ENCODE assay signal across 21 cellular contexts in the genomic region with DNA sequence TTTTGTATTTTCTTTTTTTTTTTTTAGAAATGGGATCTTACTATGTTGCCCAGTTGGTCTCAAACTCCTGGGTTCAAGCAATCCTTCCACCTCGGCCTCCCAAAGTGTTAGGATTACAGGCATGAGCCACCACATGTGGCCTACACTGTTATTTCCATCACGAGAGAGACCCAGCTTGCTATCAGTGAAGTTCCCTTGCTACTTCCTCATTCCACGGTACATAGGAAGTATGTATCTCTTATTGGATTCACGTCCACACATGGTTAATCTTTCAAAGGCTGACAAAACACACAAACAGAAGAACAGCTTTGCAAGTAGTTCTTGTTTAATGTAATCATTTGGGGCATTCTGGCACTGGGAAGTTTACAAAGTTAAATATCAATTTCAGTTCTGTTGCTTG. TPM values are rescaled to one million over a fixed set of nuclear protein-coding genes. Genes with fewer than 3 reads are reported as not detected.
DNase-seq lines count a peak whose midpoint lies in the region; TF ChIP-seq lines count a peak whose summit lies in the region.
"Had no signal": no experiment of that assay in that cellular context is flagged by ENCODE, and none has a peak within 500 bp of the region (broad histone marks: within the 10 kb centered on the region; RNA-seq: fewer than 3 reads in every experiment).

No MANE protein-coding gene starts in this region.

- peak overlapping the region; percentile 87 for H3K27ac Mint-ChIP-seq in endothelial cell (ENCODE audit: unreplicated experiment)
- peak overlapping the region; percentile 26 for H3K27ac Mint-ChIP-seq in type B pancreatic cell
- H3K27ac Mint-ChIP-seq: activated CD4-positive, alpha-beta T cell treated with anti-CD3 and anti-CD28 coated beads, Interleukin-2, amount 10 ng/mL, durations not matched to agents 24 days and 14 days; brain had no signal

- H3K36me3 Mint-ChIP-seq in endothelial cell (ENCODE audit: low read depth, unreplicated experiment): no peaks in the 10 kb centered on the region
- no peaks in the 10 kb centered on the region for H3K36me3 Mint-ChIP-seq in type B pancreatic cell
- H3K36me3 Mint-ChIP-seq: brain had no signal

- H3K4me3 ChIP-seq in SJCRH30: no peak overlapping the region
- H3K4me3 ChIP-seq: coronary artery, hepatocyte, lung, sigmoid colon had no signal

- no peaks in the 10 kb centered on the region for H3K27me3 Mint-ChIP-seq in endothelial cell (ENCODE audit: unreplicated experiment)
- H3K27me3 Mint-ChIP-seq in type B pancreatic cell: peaks cover 24% of the 10 kb centered on the region

- H3K36me3 ChIP-seq in SJCRH30: no peaks in the 10 kb centered on the region
- H3K36me3 ChIP-seq: sigmoid colon had no signal

- no peaks in the 10 kb centered on the region for H3K27me3 ChIP-seq in SJCRH30
- H3K27me3 ChIP-seq: sigmoid colon had no signal

- DNase-seq in KBM-7: peak; percentile 65
- DNase-seq in OCI-M1 (lab: John Stamatoyannopoulos, UW): peak; percentile 77
- DNase-seq in endothelial cell (ENCODE audit: low spot score): no peak
- no peak for DNase-seq in type B pancreatic cell (ENCODE audit: extremely low spot score, unreplicated experiment)
- DNase-seq in RKO (ENCODE audit: low spot score): no peak
- no peak for DNase-seq in NCI-H2227 treated with DMSO at 0.1 percent for 48 hours (lab: John Stamatoyannopoulos, UW)
- no peak for DNase-seq in SJCRH30
- DNase-seq: activated CD4-positive, alpha-beta T cell treated with anti-CD3 and anti-CD28 coated beads, Interleukin-2, amount 10 ng/mL, durations not matched to agents 24 days and 14 days; DND-41; NCI-H1105; NCI-H526; PC-3; sigmoid colon; stimulated activated naive CD8-positive, alpha-beta T cell treated with anti-CD3 and anti-CD28 coated beads, Interleukin-15, Interleukin-2, amounts not matched to agents 100 U/mL and 50 U/mL, for 24 hours; trophoblast cell had no signal

- TF ChIP-seq CTCF in endothelial cell (IDR thresholded peaks at IDR 0.05; ENCODE audit: unreplicated experiment) (no peak), type B pancreatic cell (conservative IDR thresholded peaks at IDR 0.05) (no peak)

- no peak overlapping the region for H3K27ac ChIP-seq in SJCRH30
- H3K27ac ChIP-seq: coronary artery had no signal

- no peaks in the 10 kb centered on the region for H3K4me1 ChIP-seq in SJCRH30

- no peaks in the 10 kb centered on the region for H3K9me3 ChIP-seq in SJCRH30 (replicated peaks)
- H3K9me3 ChIP-seq: sigmoid colon had no signal

- H3K9me3 Mint-ChIP-seq in endothelial cell (ENCODE audit: unreplicated experiment): no peaks in the 10 kb centered on the region
- no peaks in the 10 kb centered on the region for H3K9me3 Mint-ChIP-seq in type B pancreatic cell
- H3K9me3 Mint-ChIP-seq: activated CD4-positive, alpha-beta T cell treated with anti-CD3 and anti-CD28 coated beads, Interleukin-2, amount 10 ng/mL, durations not matched to agents 24 days and 14 days; brain had no signal

- H3K4me1 Mint-ChIP-seq in endothelial cell (ENCODE audit: unreplicated experiment): peaks cover 7% of the 10 kb centered on the region
- peaks cover 6% of the 10 kb centered on the region for H3K4me1 Mint-ChIP-seq in type B pancreatic cell (ENCODE audit: unreplicated experiment)

- in situ Hi-C loops in KBM-7 (cut with MboI; ENCODE audit: low pct_unique_long_range_greater_than_20kb, low sequenced_read_pairs): no loop called here

- H3K4me3 Mint-ChIP-seq in endothelial cell (ENCODE audit: unreplicated experiment): no peak overlapping the region
- H3K4me3 Mint-ChIP-seq in type B pancreatic cell: no peak overlapping the region
- H3K4me3 Mint-ChIP-seq: activated CD4-positive, alpha-beta T cell treated with anti-CD3 and anti-CD28 coated beads, Interleukin-2, amount 10 ng/mL, durations not matched to agents 24 days and 14 days; brain had no signal

RNA-seq across cellular contexts. Expression of gene DCLRE1A, which starts 50.9 kb away (rescaled TPM):
- total RNA-seq in endothelial cell (ENCODE audit: unreplicated experiment) (7.5 TPM), type B pancreatic cell (ENCODE audit: low replicate concordance) (7.3 and 9.2 TPM in 2 replicates)
- total RNA-seq in SJCRH30 (2014; rRNA removed; shearing (Covaris generic)): 16.7 and 19.7 TPM in 2 replicates

RNA-seq across cellular contexts. Expression of gene NHLRC2, which starts 51.5 kb away (rescaled TPM):
- total RNA-seq in endothelial cell (ENCODE audit: unreplicated experiment) (22.5 TPM), type B pancreatic cell (ENCODE audit: low replicate concordance) (25.4 and 42.2 TPM in 2 replicates)
- total RNA-seq in SJCRH30 (2014; rRNA removed; shearing (Covaris generic)): 22.1 and 28.6 TPM in 2 replicates

RNA-seq across cellular contexts. Expression of gene PLEKHS1, which starts 51.5 kb away (rescaled TPM):
- total RNA-seq in endothelial cell (ENCODE audit: unreplicated experiment) (not detected), type B pancreatic cell (ENCODE audit: low replicate concordance) (0.12 and 0.45 TPM in 2 replicates)
- total RNA-seq in SJCRH30 (2014; rRNA removed; shearing (Covaris generic)): 6.1 and 7.3 TPM in 2 replicates
- total RNA-seq: activated CD4-positive, alpha-beta T cell treated with anti-CD3 and anti-CD28 coated beads, Interleukin-2, amount 10 ng/mL, durations not matched to agents 24 days and 14 days; omental fat pad; PC-3; sigmoid colon; SK-MEL-5 had no signal

Comparison
In these comparisons a context has a peak if more than half of its experiments do, and no peak if none do; other contexts are left out.
1. DNase-seq: peak in KBM-7 (single experiment) and OCI-M1 (single experiment); none in endothelial cell (single experiment), type B pancreatic cell (single experiment), RKO (single experiment), NCI-H2227 treated with DMSO at 0.1 percent for 48 hours (single experiment) and SJCRH30 (0 of 2).